Comparison of ENCODE assay signal across 19 cellular contexts in the genomic region with DNA sequence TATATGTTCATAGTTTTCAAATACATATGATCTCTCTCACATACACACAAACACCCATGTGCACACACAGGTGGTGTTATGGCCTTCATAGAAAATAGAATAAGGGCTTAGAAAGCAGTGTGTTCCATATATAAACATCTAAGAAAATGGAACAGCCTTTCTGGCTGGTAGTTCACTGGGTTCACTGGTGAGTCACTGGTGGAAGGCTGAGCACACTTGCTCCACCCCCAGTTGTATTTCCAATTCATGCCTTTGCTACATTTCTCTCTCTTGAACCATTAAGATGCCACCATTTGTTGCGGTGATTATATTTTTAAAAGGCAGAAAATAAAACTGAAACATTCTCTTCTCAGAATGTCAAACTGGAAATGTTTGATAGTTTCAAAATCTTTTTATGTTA.
DNase-seq lines count a peak whose midpoint lies in the region; ATAC-seq and TF ChIP-seq lines count a peak whose summit lies in the region.
"Had no signal": no experiment of that assay in that cellular context is flagged by ENCODE, and none has a peak within 500 bp of the region (broad histone marks: within the 10 kb centered on the region; RNA-seq: fewer than 3 reads in every experiment).

No MANE protein-coding gene starts in this region.

- H3K9me3 ChIP-seq in MM.1S (replicated peaks; ENCODE audit: insufficient read depth, low read length), result no peaks in the 10 kb centered on the region
- no peaks in the 10 kb centered on the region for H3K9me3 ChIP-seq in SJCRH30 (replicated peaks)
- no peaks in the 10 kb centered on the region for H3K9me3 ChIP-seq in transverse colon
- H3K9me3 ChIP-seq: esophagus muscularis mucosa, HAP-1, neutrophil, sigmoid colon, thyroid gland had no signal

- ATAC-seq in left colon, result peak; percentile 37
- ATAC-seq: K562 had no signal

- no peaks in the 10 kb centered on the region for H4K20me1 ChIP-seq in MM.1S (ENCODE audit: insufficient read depth, low read length)

- in situ Hi-C loops in Caki2 (cut with HindIII; ENCODE audit: low pct_unique_long_range_greater_than_20kb, low sequenced_read_pairs), result no loop called here
- in situ Hi-C loops in transverse colon (cut with MboI; ENCODE audit: low pct_ligation_motif_present in 1 of 4, low pct_unique_long_range_greater_than_20kb in 1 of 4, low sequenced_read_pairs in 3 of 4), result loop anchor here in 1 of 4 donors (25.0 kb wide), 2 partner anchors 252 to 702 kb away; a partner anchor contains a TSS

- no peaks in the 10 kb centered on the region for H3K9me2 ChIP-seq in MM.1S (replicated peaks; ENCODE audit: insufficient read depth, low read length)

- WGBS in transverse colon (ENCODE audit: low coverage in 1 of 2), 2 donors, result 91 to 93% methylated on average over 1 of the region's 1 CpG

- DNase-seq in Caki2 (ENCODE audit: low read depth), result peak; percentile 25
- DNase-seq in MM.1S, result peak; percentile 77
- peak; percentile 39 for DNase-seq in dermis blood vessel endothelial cell
- DNase-seq in left colon, result no peak
- no peak for DNase-seq in SJCRH30
- no peak for DNase-seq in epidermal melanocyte (ENCODE audit: insufficient read length, low spot score)
- DNase-seq in superior temporal gyrus (ENCODE audit: extremely low spot score), result no peak
- no peak for DNase-seq in transverse colon
- DNase-seq: activated CD4-positive, alpha-beta T cell treated with anti-CD3 and anti-CD28 coated beads, Interleukin-2, amount 50 U/mL, for 48 hours; activated naive CD8-positive, alpha-beta T cell treated with anti-CD3 and anti-CD28 coated beads, Interleukin-2, amount 10 ng/mL, durations not matched to agents 7 days and 5 days; activated T-cell treated with anti-CD3 and anti-CD28 coated beads, Interleukin-2, amount 50 U/mL, for 48 hours; sigmoid colon; stimulated activated CD4-positive, alpha-beta T cell treated with anti-CD3 and anti-CD28 coated beads, Interleukin-4, amount 100 ng/mL, for 4 hours; thyroid gland had no signal

- no peak overlapping the region; the same call in 1 of the 2 replicates for H3K9ac ChIP-seq in MM.1S (ENCODE audit: low read length)

- H2AFZ ChIP-seq in MM.1S (ENCODE audit: low read length), result peak overlapping the region; percentile 29

- peaks cover 30% of the 10 kb centered on the region for H3K4me1 ChIP-seq in MM.1S (ENCODE audit: low read length)
- H3K4me1 ChIP-seq in SJCRH30, result no peaks in the 10 kb centered on the region
- H3K4me1 ChIP-seq in transverse colon, result peaks cover 0 to 12% (median 0%) of the 10 kb centered on the region in 4 donors

- H3F3A ChIP-seq in MM.1S (ENCODE audit: insufficient read depth, low read length), result peaks cover 19% of the 10 kb centered on the region

- H3K4me3 ChIP-seq in MM.1S (ENCODE audit: low read length) (peak overlapping the region; percentile 10; the same call in 1 of the 2 replicates), SJCRH30 (no peak overlapping the region), transverse colon (no peak overlapping the region)
- H3K4me3 ChIP-seq: coronary artery, esophagus muscularis mucosa, HAP-1, K562, sigmoid colon, thyroid gland had no signal

- intact Hi-C loops in left colon (cut with DNase I, micrococcal nuclease) (no loop called here), transverse colon (cut with DNase I; ENCODE audit: low total_unique reads) (no loop called here)

- H3K36me3 ChIP-seq in MM.1S (replicated peaks; ENCODE audit: insufficient read depth, low read length), result no peaks in the 10 kb centered on the region
- H3K36me3 ChIP-seq in SJCRH30, result no peaks in the 10 kb centered on the region
- H3K36me3 ChIP-seq in transverse colon, result no peaks in the 10 kb centered on the region
- H3K36me3 ChIP-seq: esophagus muscularis mucosa, HAP-1, neutrophil, sigmoid colon, thyroid gland had no signal

- TF ChIP-seq POLR2A in transverse colon (IDR thresholded peaks at IDR 0.05), result no peak

- H3K27me3 ChIP-seq in MM.1S (replicated peaks; ENCODE audit: insufficient read depth, low read length) (no peaks in the 10 kb centered on the region), SJCRH30 (no peaks in the 10 kb centered on the region), transverse colon (no peaks in the 10 kb centered on the region)
- H3K27me3 ChIP-seq: esophagus muscularis mucosa, sigmoid colon, thyroid gland had no signal

- no peak for TF ChIP-seq EP300 in transverse colon (IDR thresholded peaks at IDR 0.05; ENCODE audit: low read depth)

- peak overlapping the region; percentile 66 for H3K27ac ChIP-seq in MM.1S (ENCODE audit: low read length)
- H3K27ac ChIP-seq in SJCRH30, result no peak overlapping the region
- H3K27ac ChIP-seq in transverse colon, result no peak overlapping the region
- H3K27ac ChIP-seq: coronary artery, esophagus muscularis mucosa, neutrophil, thyroid gland had no signal

- TF ChIP-seq CTCF in MM.1S (IDR thresholded peaks at IDR 0.05; ENCODE audit: low read length) (no peak), transverse colon (IDR thresholded peaks at IDR 0.05) (no peak)

- H3K4me2 ChIP-seq in MM.1S (ENCODE audit: low read depth, low read length), result peak overlapping the region; percentile 60

- H3K79me2 ChIP-seq in MM.1S (ENCODE audit: low read length), result no peaks in the 10 kb centered on the region

Comparison
In these comparisons a context has a peak if more than half of its experiments do, and no peak if none do; other contexts are left out.
1. DNase-seq: peak in Caki2 (single experiment), MM.1S (single experiment) and dermis blood vessel endothelial cell (single experiment); none in left colon (0 of 2), SJCRH30 (0 of 2), epidermal melanocyte (single experiment), superior temporal gyrus (single experiment) and transverse colon (single experiment).